13 cellular contexts compared by ENCODE assay signal in genomic region chr16:21703589-21704174, GRCh38.
A peak's percentile ranks its signal among the peaks of the same experiment; 100 is the strongest.
DNase-seq lines count a peak whose midpoint lies in the region; ATAC-seq and TF ChIP-seq lines count a peak whose summit lies in the region.
"Had no signal": no experiment of that assay in that cellular context is flagged by ENCODE, and none has a peak within 500 bp of the region (broad histone marks: within the 10 kb centered on the region; RNA-seq: fewer than 3 reads in every experiment).

No MANE protein-coding gene starts in this region.

- DNase-seq in GM13977 (ENCODE audit: low spot score) (peak; percentile 34), epithelial cell of prostate (ENCODE audit: low read depth, low spot score) (peak; percentile 29), RKO (ENCODE audit: low spot score) (no peak), NCI-H510A (lab: John Stamatoyannopoulos, UW) (no peak)
- no peak for DNase-seq in effector memory CD8-positive, alpha-beta T cell
- DNase-seq: activated gamma-delta T cell treated with Interleukin-2 at 50 U/mL for 16 hours; C1 segment of cervical spinal cord; DND-41; MG63; stimulated activated naive CD8-positive, alpha-beta T cell treated with anti-CD3 and anti-CD28 coated beads, Interleukin-15, amount 100 ng/mL, for 72 hours had no signal

- no peaks in the 10 kb centered on the region for H3K36me3 Mint-ChIP-seq in effector memory CD8-positive, alpha-beta T cell (ENCODE audit: insufficient read depth)

- no peak overlapping the region for H3K4me3 Mint-ChIP-seq in effector memory CD8-positive, alpha-beta T cell
- H3K4me3 Mint-ChIP-seq: stimulated activated naive CD8-positive, alpha-beta T cell treated with anti-CD3 and anti-CD28 coated beads, Interleukin-15, amount 100 ng/mL, for 72 hours had no signal

- in situ Hi-C loops in GM13977 (cut with MboI; ENCODE audit: low pct_unique_long_range_greater_than_20kb, low sequenced_read_pairs, unreplicated experiment): loop anchor here (5.0 to 10.0 kb wide), 2 partner anchors 49 to 121 kb away; partner anchors contain the start of gene IGSF6

- peaks cover 0 to 4% of the 10 kb centered on the region in 2 donors for H3K4me1 Mint-ChIP-seq in effector memory CD8-positive, alpha-beta T cell (ENCODE audit: low read depth in 2 of 2)

- ATAC-seq in GM19468 (IDR thresholded peaks at IDR 0.05; ENCODE audit: extremely low read depth, unreplicated experiment) (peak; percentile 32), HG03442 (IDR thresholded peaks at IDR 0.05; ENCODE audit: unreplicated experiment) (peak; percentile 58), HG03139 (IDR thresholded peaks at IDR 0.05; ENCODE audit: unreplicated experiment) (no peak)
- no peak for ATAC-seq in effector memory CD8-positive, alpha-beta T cell (replicated peaks)
- ATAC-seq: stimulated activated naive CD8-positive, alpha-beta T cell treated with anti-CD3 and anti-CD28 coated beads, Interleukin-15, amount 100 ng/mL, for 72 hours had no signal

- H3K27ac ChIP-seq in epithelial cell of prostate: no peak overlapping the region

- peak overlapping the region in 1 of 2 donors; percentile 19 for H3K27ac Mint-ChIP-seq in effector memory CD8-positive, alpha-beta T cell

- TF ChIP-seq CTCF in GM13977 (IDR thresholded peaks at IDR 0.05; ENCODE audit: extremely low read depth, insufficient read depth, missing control alignments): no peak

- no peaks in the 10 kb centered on the region for H3K9me3 Mint-ChIP-seq in effector memory CD8-positive, alpha-beta T cell
- H3K9me3 Mint-ChIP-seq: stimulated activated naive CD8-positive, alpha-beta T cell treated with anti-CD3 and anti-CD28 coated beads, Interleukin-15, amount 100 ng/mL, for 72 hours had no signal

- H3K27me3 Mint-ChIP-seq in effector memory CD8-positive, alpha-beta T cell: no peaks in the 10 kb centered on the region
- H3K27me3 Mint-ChIP-seq: stimulated activated naive CD8-positive, alpha-beta T cell treated with anti-CD3 and anti-CD28 coated beads, Interleukin-15, amount 100 ng/mL, for 72 hours had no signal

Comparison
In these comparisons a context has a peak if more than half of its experiments do, and no peak if none do; other contexts are left out.
1. DNase-seq: peak in GM13977 (single experiment) and epithelial cell of prostate (single experiment); none in RKO (single experiment), NCI-H510A (single experiment) and effector memory CD8-positive, alpha-beta T cell (0 of 3).
2. ATAC-seq: peak in GM19468 (single experiment) and HG03442 (single experiment); none in HG03139 (single experiment) and effector memory CD8-positive, alpha-beta T cell (single experiment).